21 cellular contexts compared by ENCODE assay signal in genomic region chr16:88974080-88974479, GRCh38. TPM values are rescaled to one million over a fixed set of nuclear protein-coding genes. Genes with fewer than 3 reads are reported as not detected.
"Had no signal": no experiment of that assay in that cellular context is flagged by ENCODE, and none has a peak within 500 bp of the region (broad histone marks: within the 10 kb centered on the region; RNA-seq: fewer than 3 reads in every experiment).

No MANE protein-coding gene starts in this region.

- H3K4me3 ChIP-seq: cardiac muscle cell, gastroesophageal sphincter, hepatocyte, left lung, skin epidermis, transverse colon had no signal

- FAIRE-seq: kidney had no signal

- H3K9me3 ChIP-seq: gastroesophageal sphincter, left lung, transverse colon had no signal

- H3K36me3 ChIP-seq: cardiac muscle cell, gastroesophageal sphincter, left lung, transverse colon had no signal

- H3K9me3 Mint-ChIP-seq: activated CD4-positive, alpha-beta T cell treated with anti-CD3 and anti-CD28 coated beads, Interleukin-2, amount 10 ng/mL, durations not matched to agents 24 days and 14 days; activated naive CD4-positive, alpha-beta T cell treated with anti-CD3 and anti-CD28 coated beads, Interleukin-2, amount 50 U/mL, for 72 hours; natural killer cell; WTC11 had no signal

- ATAC-seq: activated CD8-positive, alpha-beta T cell treated with anti-CD3 and anti-CD28 coated beads, Interleukin-2, amount 10 ng/mL, durations not matched to agents 7 days and 5 days; activated naive CD4-positive, alpha-beta T cell treated with anti-CD3 and anti-CD28 coated beads, Interleukin-2, amount 50 U/mL, for 72 hours; gastroesophageal sphincter; left lung; natural killer cell; WTC11 had no signal

- H3K27me3 ChIP-seq: cardiac muscle cell, hepatocyte had no signal

- H3K4me2 ChIP-seq: hepatocyte had no signal

- H3K36me3 Mint-ChIP-seq: activated naive CD4-positive, alpha-beta T cell treated with anti-CD3 and anti-CD28 coated beads, Interleukin-2, amount 50 U/mL, for 72 hours; natural killer cell; WTC11 had no signal

- H3K27ac Mint-ChIP-seq: activated CD4-positive, alpha-beta T cell treated with anti-CD3 and anti-CD28 coated beads, Interleukin-2, amount 10 ng/mL, durations not matched to agents 24 days and 14 days; activated CD8-positive, alpha-beta T cell treated with anti-CD3 and anti-CD28 coated beads, Interleukin-2, amount 10 ng/mL, durations not matched to agents 7 days and 5 days; activated naive CD4-positive, alpha-beta T cell treated with anti-CD3 and anti-CD28 coated beads, Interleukin-2, amount 50 U/mL, for 72 hours; natural killer cell; WTC11 had no signal

- H3K4me3 Mint-ChIP-seq: activated CD4-positive, alpha-beta T cell treated with anti-CD3 and anti-CD28 coated beads, Interleukin-2, amount 10 ng/mL, durations not matched to agents 24 days and 14 days; activated CD8-positive, alpha-beta T cell treated with anti-CD3 and anti-CD28 coated beads, Interleukin-2, amount 10 ng/mL, durations not matched to agents 7 days and 5 days; natural killer cell; WTC11 had no signal

- DNase-seq: activated CD4-positive, alpha-beta T cell treated with anti-CD3 and anti-CD28 coated beads, Interleukin-2, amount 10 ng/mL, durations not matched to agents 24 days and 14 days; activated CD8-positive, alpha-beta memory T cell treated with anti-CD3 and anti-CD28 coated beads, Interleukin-2, amount 50 U/mL, for 4 hours; activated CD8-positive, alpha-beta T cell treated with anti-CD3 and anti-CD28 coated beads, Interleukin-2, amount 10 ng/mL, durations not matched to agents 7 days and 5 days; activated effector memory CD4-positive, alpha-beta T cell treated with anti-CD3 and anti-CD28 coated beads, Interleukin-2, amount 50 U/mL, for 16 hours; activated T-cell treated with anti-CD3 and anti-CD28 coated beads, Interleukin-2, amount 50 U/mL, for 48 hours; kidney; natural killer cell; occipital lobe; stimulated activated CD4-positive, alpha-beta T cell treated with anti-CD3 and anti-CD28 coated beads, Interleukin-15, amount 100 ng/mL, for 24 hours; stimulated activated CD4-positive, alpha-beta T cell treated with anti-CD3 and anti-CD28 coated beads, Interleukin-4, amount 100 ng/mL, for 1 hour; stimulated activated naive CD4-positive, alpha-beta T cell treated with Interleukin-2 at 50 U/mL for 16 hours; substantia nigra; T-helper 2 cell; transverse colon had no signal

- H2AFZ ChIP-seq: hepatocyte had no signal

- H3K27ac ChIP-seq: cardiac muscle cell, gastroesophageal sphincter, hepatocyte, left lung, transverse colon had no signal

- H3K79me2 ChIP-seq: hepatocyte had no signal

- H3K4me1 Mint-ChIP-seq: activated CD4-positive, alpha-beta T cell treated with anti-CD3 and anti-CD28 coated beads, Interleukin-2, amount 10 ng/mL, durations not matched to agents 24 days and 14 days; WTC11 had no signal

RNA-seq across cellular contexts. Expression of gene CBFA2T3, which starts 2.9 kb away (rescaled TPM):
- total RNA-seq: activated CD4-positive, alpha-beta T cell treated with anti-CD3 and anti-CD28 coated beads, Interleukin-2, amount 10 ng/mL, durations not matched to agents 24 days and 14 days; activated CD8-positive, alpha-beta T cell treated with anti-CD3 and anti-CD28 coated beads, Interleukin-2, amount 10 ng/mL, durations not matched to agents 7 days and 5 days had no signal
